In the genomic region with DNA sequence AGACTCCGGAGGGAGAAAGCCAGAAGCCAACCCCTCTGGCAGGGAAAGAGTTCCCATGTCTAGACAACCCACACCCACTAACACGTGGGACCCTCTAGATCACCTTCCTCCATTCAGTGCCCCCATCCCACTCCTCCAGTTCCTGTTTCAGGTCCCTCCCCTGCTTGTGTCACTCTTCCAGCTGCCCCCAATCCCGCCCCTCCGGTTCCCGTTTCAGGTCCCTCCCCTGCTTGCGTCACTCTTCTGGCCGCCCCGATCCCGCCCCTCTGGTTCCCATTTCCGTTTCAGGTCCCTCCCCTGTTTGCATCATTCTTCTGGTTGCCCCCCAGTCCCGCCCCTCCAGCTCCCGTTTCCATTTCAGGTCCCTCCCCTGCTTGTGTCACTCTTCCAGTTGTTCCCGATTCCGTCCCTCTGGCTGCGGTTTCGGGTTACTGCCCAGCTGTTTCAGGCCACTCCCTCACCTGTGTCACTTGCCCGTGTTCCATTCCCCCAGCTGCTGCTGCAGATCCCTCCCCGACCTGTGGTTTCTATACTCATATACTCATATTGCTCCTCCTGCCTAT, we compare ENCODE assay signal across 8 cellular contexts.
A peak's percentile ranks its signal among the peaks of the same experiment; 100 is the strongest.
DNase-seq lines count a peak whose midpoint lies in the region; ATAC-seq and TF ChIP-seq lines count a peak whose summit lies in the region.

No MANE protein-coding gene starts in this region.

- H3K4me3 Mint-ChIP-seq in activated CD4-positive, alpha-beta T cell treated with anti-CD3 and anti-CD28 coated beads, Interleukin-2, amount 10 ng/mL, durations not matched to agents 24 days and 14 days: peak overlapping the region; percentile 76

- H3K4me1 Mint-ChIP-seq in activated CD4-positive, alpha-beta T cell treated with anti-CD3 and anti-CD28 coated beads, Interleukin-2, amount 10 ng/mL, durations not matched to agents 24 days and 14 days: peaks cover 13% of the 10 kb centered on the region

- no peak for TF ChIP-seq CTCF in coronary artery (IDR thresholded peaks at IDR 0.05)

- peaks cover 3% of the 10 kb centered on the region for H3K9me3 Mint-ChIP-seq in activated CD4-positive, alpha-beta T cell treated with anti-CD3 and anti-CD28 coated beads, Interleukin-2, amount 10 ng/mL, durations not matched to agents 24 days and 14 days

- H3K36me3 Mint-ChIP-seq in activated CD4-positive, alpha-beta T cell treated with anti-CD3 and anti-CD28 coated beads, Interleukin-2, amount 10 ng/mL, durations not matched to agents 24 days and 14 days (ENCODE audit: low read depth): no peaks in the 10 kb centered on the region

- H3K27ac ChIP-seq in coronary artery: peak overlapping the region; percentile 67 to 76

- H3K4me3 ChIP-seq in coronary artery: peak overlapping the region; percentile 65

- peaks cover 2% of the 10 kb centered on the region for H3K27me3 Mint-ChIP-seq in activated CD4-positive, alpha-beta T cell treated with anti-CD3 and anti-CD28 coated beads, Interleukin-2, amount 10 ng/mL, durations not matched to agents 24 days and 14 days

- DNase-seq in NCI-H2227 treated with DMSO at 0.1 percent for 48 hours (lab: John Stamatoyannopoulos, UW) (peak; percentile 95), coronary artery (ENCODE audit: low spot score) (peak; percentile 89), left colon (peak; percentile 89 to 95)
- DNase-seq in activated CD4-positive, alpha-beta T cell treated with anti-CD3 and anti-CD28 coated beads, Interleukin-2, amount 10 ng/mL, durations not matched to agents 24 days and 14 days: peak; percentile 85
- peak; percentile 73 for DNase-seq in stimulated activated CD4-positive, alpha-beta T cell treated with anti-CD3 and anti-CD28 coated beads, Interleukin-1b, Interleukin-23, amount 100 ng/mL, for 48 hours

- peak overlapping the region; percentile 62 for H3K27ac Mint-ChIP-seq in activated CD4-positive, alpha-beta T cell treated with anti-CD3 and anti-CD28 coated beads, Interleukin-2, amount 10 ng/mL, durations not matched to agents 24 days and 14 days

- peak; percentile 96 for ATAC-seq in GM18502 (IDR thresholded peaks at IDR 0.05; ENCODE audit: poor library complexity, unreplicated experiment)
- peak; percentile 96 for ATAC-seq in HG03064 (IDR thresholded peaks at IDR 0.05; ENCODE audit: low read depth, unreplicated experiment)
- peak; percentile 98 for ATAC-seq in left colon
- ATAC-seq in HG03378 (IDR thresholded peaks at IDR 0.05; ENCODE audit: unreplicated experiment): no peak

- intact Hi-C loops in activated CD4-positive, alpha-beta T cell treated with anti-CD3 and anti-CD28 coated beads, Interleukin-2, amount 10 ng/mL, durations not matched to agents 24 days and 14 days (cut with micrococcal nuclease): no loop called here
- intact Hi-C loops in left colon (cut with DNase I, micrococcal nuclease): no loop called here
